8 cellular contexts compared by ENCODE assay signal in genomic region chr7:49001610-49002033, GRCh38.
DNase-seq lines count a peak whose midpoint lies in the region; ATAC-seq and TF ChIP-seq lines count a peak whose summit lies in the region.

No MANE protein-coding gene starts in this region.

- in situ Hi-C loops in Caki2 (cut with HindIII; ENCODE audit: low pct_unique_long_range_greater_than_20kb, low sequenced_read_pairs) = no loop called here

- intact Hi-C loops in activated T-helper 2 cell treated with anti-CD3 and anti-CD28 coated beads, Interferon-gamma antibody, Interleukin-2, Interleukin-4, amounts not matched to agents 10 μg/mL and 5 μg/mL and 100 μg/mL, durations not matched to agents 14 hours and 24 hours and 36 hours (cut with micrococcal nuclease) = no loop called here
- intact Hi-C loops in vagina (cut with DNase I) = no loop called here

- H3K27ac ChIP-seq in vagina = no peak overlapping the region

- DNase-seq in Caki2 (ENCODE audit: low read depth) (peak; percentile 49), NCI-H1048 (lab: John Stamatoyannopoulos, UW) (peak; percentile 8), left kidney (ENCODE audit: low read depth, low spot score) (peak; percentile 77), mesenteric fat pad (ENCODE audit: low spot score) (no peak), vagina (ENCODE audit: extremely low spot score in 2 of 2) (no peak)
- peak; percentile 8 for DNase-seq in activated T-helper 2 cell treated with anti-CD3 and anti-CD28 coated beads, Interferon-gamma antibody, Interleukin-2, Interleukin-4, amounts not matched to agents 10 μg/mL and 5 μg/mL and 100 μg/mL, durations not matched to agents 14 hours and 24 hours and 36 hours (ENCODE audit: low spot score)

- no peak for TF ChIP-seq POLR2A in vagina (IDR thresholded peaks at IDR 0.05)

- H3K9me3 Mint-ChIP-seq in activated T-helper 2 cell treated with anti-CD3 and anti-CD28 coated beads, Interferon-gamma antibody, Interleukin-2, Interleukin-4, amounts not matched to agents 10 μg/mL and 5 μg/mL and 100 μg/mL, durations not matched to agents 14 hours and 24 hours and 36 hours = peaks cover 13% of the 10 kb centered on the region

- no peak overlapping the region for H3K4me3 Mint-ChIP-seq in activated T-helper 2 cell treated with anti-CD3 and anti-CD28 coated beads, Interferon-gamma antibody, Interleukin-2, Interleukin-4, amounts not matched to agents 10 μg/mL and 5 μg/mL and 100 μg/mL, durations not matched to agents 14 hours and 24 hours and 36 hours (ENCODE audit: low read depth)

- no peaks in the 10 kb centered on the region for H3K9me3 ChIP-seq in vagina

- ATAC-seq in GM18861 (IDR thresholded peaks at IDR 0.05; ENCODE audit: unreplicated experiment) (peak; percentile 99), HG02852 (IDR thresholded peaks at IDR 0.05; ENCODE audit: unreplicated experiment) (peak; percentile 100)

- no peaks in the 10 kb centered on the region for H3K4me1 Mint-ChIP-seq in activated T-helper 2 cell treated with anti-CD3 and anti-CD28 coated beads, Interferon-gamma antibody, Interleukin-2, Interleukin-4, amounts not matched to agents 10 μg/mL and 5 μg/mL and 100 μg/mL, durations not matched to agents 14 hours and 24 hours and 36 hours (ENCODE audit: low read depth)

- H3K36me3 Mint-ChIP-seq in activated T-helper 2 cell treated with anti-CD3 and anti-CD28 coated beads, Interferon-gamma antibody, Interleukin-2, Interleukin-4, amounts not matched to agents 10 μg/mL and 5 μg/mL and 100 μg/mL, durations not matched to agents 14 hours and 24 hours and 36 hours (ENCODE audit: low read depth) = no peaks in the 10 kb centered on the region

- no peak for TF ChIP-seq CTCF in vagina (IDR thresholded peaks at IDR 0.05)

- H3K36me3 ChIP-seq in vagina = no peaks in the 10 kb centered on the region

- no peak overlapping the region for H3K27ac Mint-ChIP-seq in activated T-helper 2 cell treated with anti-CD3 and anti-CD28 coated beads, Interferon-gamma antibody, Interleukin-2, Interleukin-4, amounts not matched to agents 10 μg/mL and 5 μg/mL and 100 μg/mL, durations not matched to agents 14 hours and 24 hours and 36 hours

- no peaks in the 10 kb centered on the region for H3K4me1 ChIP-seq in vagina

- H3K27me3 ChIP-seq in vagina = no peaks in the 10 kb centered on the region

- H3K27me3 Mint-ChIP-seq in activated T-helper 2 cell treated with anti-CD3 and anti-CD28 coated beads, Interferon-gamma antibody, Interleukin-2, Interleukin-4, amounts not matched to agents 10 μg/mL and 5 μg/mL and 100 μg/mL, durations not matched to agents 14 hours and 24 hours and 36 hours (ENCODE audit: low read depth) = no peaks in the 10 kb centered on the region

- no peak overlapping the region for H3K4me3 ChIP-seq in vagina

Comparison
In these comparisons a context has a peak if more than half of its experiments do, and no peak if none do; other contexts are left out.
1. DNase-seq: peak in Caki2 (single experiment), NCI-H1048 (single experiment), activated T-helper 2 cell treated with anti-CD3 and anti-CD28 coated beads, Interferon-gamma antibody, Interleukin-2, Interleukin-4, amounts not matched to agents 10 μg/mL and 5 μg/mL and 100 μg/mL, durations not matched to agents 14 hours and 24 hours and 36 hours (single experiment) and left kidney (single experiment); none in mesenteric fat pad (single experiment) and vagina (0 of 2).